13 cellular contexts compared by ENCODE assay signal in genomic region chr11:73087730-73088129, GRCh38. TPM values are rescaled to one million over a fixed set of nuclear protein-coding genes. Genes with fewer than 3 reads are reported as not detected.
DNase-seq lines count a peak whose midpoint lies in the region; ATAC-seq, FAIRE-seq and TF ChIP-seq lines count a peak whose summit lies in the region.
"Had no signal": no experiment of that assay in that cellular context is flagged by ENCODE, and none has a peak within 500 bp of the region (broad histone marks: within the 10 kb centered on the region; RNA-seq: fewer than 3 reads in every experiment).

No MANE protein-coding gene starts in this region.

- peaks cover 10% of the 10 kb centered on the region; the same call in 1 of the 2 replicates for H4K20me1 ChIP-seq in DOHH2 (ENCODE audit: control insufficient read depth, insufficient read depth, low read depth, low read length)
- no peaks in the 10 kb centered on the region for H4K20me1 ChIP-seq in K562 (replicated peaks; ENCODE audit: control insufficient read depth, insufficient read depth, low read length)

- H3K27ac ChIP-seq in DOHH2 (ENCODE audit: low read depth, low read length), result no peak overlapping the region
- H3K27ac ChIP-seq in K562 (ENCODE audit: extremely low read depth, low read depth, low read length), result no peak overlapping the region

- no peak overlapping the region for H3K4me3 Mint-ChIP-seq in activated CD4-positive, alpha-beta memory T cell treated with anti-CD3 and anti-CD28 coated beads, Interleukin-2, amount 10 ng/mL, durations not matched to agents 7 days and 5 days

- ATAC-seq in K562, result peak; percentile 38; the same call in 1 of the 3 replicates
- ATAC-seq in GM18505 (IDR thresholded peaks at IDR 0.05; ENCODE audit: unreplicated experiment), result no peak
- no peak for ATAC-seq in GM19397 (IDR thresholded peaks at IDR 0.05; ENCODE audit: unreplicated experiment)
- ATAC-seq: HCT116 had no signal

- TF ChIP-seq POLR2A in K562 (conservative IDR thresholded peaks at IDR 0.05) (no peak), GM18505 (IDR thresholded peaks at IDR 0.05; ENCODE audit: borderline replicate concordance, extremely low read depth, insufficient read depth, insufficient read length) (no peak)

- TF ChIP-seq EP300 in K562 (IDR thresholded peaks at IDR 0.05; ENCODE audit: low read length), result no peak

- peaks cover 15% of the 10 kb centered on the region; the same call in 1 of the 2 replicates for H3F3A ChIP-seq in DOHH2 (ENCODE audit: control insufficient read depth, insufficient read depth)

- H3K4me2 ChIP-seq in DOHH2 (ENCODE audit: low read length), result peak overlapping the region; percentile 12; the same call in 1 of the 2 replicates
- no peak overlapping the region for H3K4me2 ChIP-seq in K562 (ENCODE audit: insufficient read depth, low read length)

- H3K79me2 ChIP-seq in DOHH2 (ENCODE audit: control insufficient read depth, low read length) (peaks cover 97% of the 10 kb centered on the region), K562 (ENCODE audit: control insufficient read depth, insufficient read depth, low read length) (no peaks in the 10 kb centered on the region)

- POLR2A ChIA-PET in K562 (lab: Yijun Ruan, JAX), result interaction anchor here (0.8 to 1.6 kb wide), 3 partner anchors 9 to 13 kb away, joined by 3 to 6 read pairs (median 3); no protein-coding TSS in a partner anchor
- POLR2A ChIA-PET in activated CD4-positive, alpha-beta memory T cell treated with anti-CD3 and anti-CD28 coated beads, Interleukin-2, amount 10 ng/mL, durations not matched to agents 7 days and 5 days (lab: Charles Lee), result no interaction called here

- BruUV-seq in K562 (replicated peaks; lab: Mats Ljungman, UMichigan), result no TSS peak

- no peak overlapping the region for H2AFZ ChIP-seq in K562 (ENCODE audit: low read depth, low read length)

- H3K4me3 ChIP-seq in DOHH2 (ENCODE audit: low read length) (no peak overlapping the region), K562 (no peak overlapping the region)
- H3K4me3 ChIP-seq: thoracic aorta had no signal

- H3K9me1 ChIP-seq in K562 (ENCODE audit: control insufficient read depth, insufficient read depth, low read length), result no peaks in the 10 kb centered on the region

- no peaks in the 10 kb centered on the region for H3K9me2 ChIP-seq in DOHH2 (replicated peaks; ENCODE audit: control insufficient read depth, low read length)

- no peak for FAIRE-seq in K562 (lab: Jason Lieb, UNC)

- H3K9me3 ChIP-seq in DOHH2 (ENCODE audit: control insufficient read depth, insufficient read depth, low read length) (no peaks in the 10 kb centered on the region), K562 (replicated peaks; ENCODE audit: control insufficient read depth, insufficient read depth, low read depth, low read length) (no peaks in the 10 kb centered on the region)
- H3K9me3 ChIP-seq: thoracic aorta had no signal

- H3K36me3 ChIP-seq in DOHH2 (ENCODE audit: control insufficient read depth, low read length) (peaks cover 77% of the 10 kb centered on the region), K562 (ENCODE audit: control insufficient read depth, insufficient read depth, low read length) (no peaks in the 10 kb centered on the region)
- H3K36me3 ChIP-seq: thoracic aorta had no signal

- 82% methylated on average over 1 of the region's 1 CpG for WGBS in K562 (ENCODE audit: insufficient coverage, low coverage, missing lambda C conversion rate)

- TF ChIP-seq RAD21 in K562 (CRISPR knock-in tag; conservative IDR thresholded peaks at IDR 0.05 in 1 of 2, IDR thresholded peaks at IDR 0.05 in 1 of 2), result no peak

- H3K4me1 Mint-ChIP-seq in activated CD4-positive, alpha-beta memory T cell treated with anti-CD3 and anti-CD28 coated beads, Interleukin-2, amount 10 ng/mL, durations not matched to agents 7 days and 5 days, result no peaks in the 10 kb centered on the region

- in situ Hi-C loops in K562 (cut with MboI), result no loop called here

- no peaks in the 10 kb centered on the region for H3K27me3 Mint-ChIP-seq in activated CD4-positive, alpha-beta memory T cell treated with anti-CD3 and anti-CD28 coated beads, Interleukin-2, amount 10 ng/mL, durations not matched to agents 7 days and 5 days
- H3K27me3 Mint-ChIP-seq: CD4-positive, alpha-beta memory T cell had no signal

- H3K4me1 ChIP-seq in DOHH2 (ENCODE audit: control insufficient read depth, low read length) (peaks cover 19% of the 10 kb centered on the region), K562 (replicated peaks in 1 of 2; ENCODE audit: control insufficient read depth in 2 of 2, insufficient read depth in 2 of 2, low read length in 2 of 2) (no peaks in the 10 kb centered on the region)

- no peak for TF ChIP-seq CTCF in DOHH2 (IDR thresholded peaks at IDR 0.05; ENCODE audit: low read depth, low read length, poor library complexity, severe bottlenecking)
- no peak for TF ChIP-seq CTCF in K562 (IDR thresholded peaks at IDR 0.05 in 2 of 3, conservative IDR thresholded peaks at IDR 0.05 in 1 of 3; ENCODE audit: insufficient read depth in 2 of 3, low read depth in 1 of 3, low read length in 3 of 3)

- CTCF ChIA-PET in K562 (lab: Yijun Ruan, JAX; ENCODE audit: low intra/inter-chr PET ratio), result no interaction called here
- CTCF ChIA-PET in activated CD4-positive, alpha-beta memory T cell treated with anti-CD3 and anti-CD28 coated beads, Interleukin-2, amount 10 ng/mL, durations not matched to agents 7 days and 5 days (lab: Charles Lee), result interaction anchor here (1.0 kb wide), 1 partner anchor 55 kb away, joined by 3 read pairs; the partner anchor contains the start of gene FCHSD2

- no peak overlapping the region for H3K27ac Mint-ChIP-seq in activated CD4-positive, alpha-beta memory T cell treated with anti-CD3 and anti-CD28 coated beads, Interleukin-2, amount 10 ng/mL, durations not matched to agents 7 days and 5 days

- H3K9me3 Mint-ChIP-seq in activated CD4-positive, alpha-beta memory T cell treated with anti-CD3 and anti-CD28 coated beads, Interleukin-2, amount 10 ng/mL, durations not matched to agents 7 days and 5 days, result no peaks in the 10 kb centered on the region
- H3K9me3 Mint-ChIP-seq: CD4-positive, alpha-beta memory T cell had no signal

- intact Hi-C loops in K562 (cut with micrococcal nuclease), result no loop called here

- peaks cover 20% of the 10 kb centered on the region for H3K36me3 Mint-ChIP-seq in activated CD4-positive, alpha-beta memory T cell treated with anti-CD3 and anti-CD28 coated beads, Interleukin-2, amount 10 ng/mL, durations not matched to agents 7 days and 5 days (ENCODE audit: low read depth)

- no peak overlapping the region for H3K9ac ChIP-seq in K562 (ENCODE audit: insufficient read depth in 1 of 2, low read depth in 2 of 2, low read length in 2 of 2)

- no peaks in the 10 kb centered on the region for H3K27me3 ChIP-seq in DOHH2 (ENCODE audit: control insufficient read depth, low read length)
- H3K27me3 ChIP-seq in K562 (ENCODE audit: control insufficient read depth in 2 of 2, insufficient read depth in 2 of 2, low read length in 2 of 2), result no peaks in the 10 kb centered on the region

- DNase-seq in HT1080 (ENCODE audit: low read depth) (peak; percentile 15), K562 (ENCODE audit: extremely low read depth in 1 of 4, low spot score in 3 of 4) (no peak), lung microvascular endothelial cell (ENCODE audit: low read depth in 2 of 2) (peak; percentile 11 to 40), NK-92 (lab: John Stamatoyannopoulos, UW; ENCODE audit: unreplicated experiment) (no peak)
- DNase-seq in activated CD4-positive, alpha-beta memory T cell treated with anti-CD3 and anti-CD28 coated beads, Interleukin-2, amount 10 ng/mL, durations not matched to agents 7 days and 5 days, result no peak
- DNase-seq: CD4-positive, alpha-beta memory T cell; NCI-H2107; stimulated activated CD4-positive, alpha-beta T cell treated with anti-CD3 and anti-CD28 coated beads, Interleukin-2, amount 100 ng/mL, for 48 hours had no signal

TF ChIP-seq in K562, 482 proteins besides CTCF, POLR2A, EP300 and RAD21 (continues in another document):
- TF ChIP-seq ZNF512 (tag; IDR thresholded peaks at IDR 0.05), result no peak
- TF ChIP-seq CAMTA2 (CRISPR knock-in tag; conservative IDR thresholded peaks at IDR 0.05), result no peak
- TF ChIP-seq CEBPB (tag; IDR thresholded peaks at IDR 0.05), result peak; percentile 45; the same call in 1 of the 2 replicates

RNA-seq across cellular contexts. Expression of gene FCHSD2, which starts 54.4 kb away (rescaled TPM):
- total RNA-seq in HT1080 (2014; rRNA removed; shearing (Covaris generic)), result 4.4 and 5.6 TPM in 2 replicates
- 19.3 and 23.9 TPM in 2 replicates for polyA plus RNA-seq in HT1080 (2015; cell fraction: cytosol; rRNA removed)
- polyA plus RNA-seq in HT1080 (2015; cell fraction: nucleus; rRNA removed), result 19.2 and 21.3 TPM in 2 replicates
- 11.7 and 39.3 TPM in 2 replicates for total RNA-seq in K562 (2011; cell fraction: chromatin; rRNA removed; ENCODE audit: low replicate concordance)
- 6.3 and 8.0 TPM in 2 replicates for total RNA-seq in K562 (2011; cell fraction: nucleolus; rRNA removed)
- total RNA-seq in K562 (2011; cell fraction: nucleoplasm; rRNA removed), result 8.4 and 12.2 TPM in 2 replicates
- total RNA-seq in K562 (2014; rRNA removed), result 2.2 and 2.4 TPM in 2 replicates
- total RNA-seq in K562 (2014; rRNA removed; fragmentation: Illumina TruSeq; extraction: Trizol), result 6.4 and 8.8 TPM in 2 replicates
- total RNA-seq in K562 (2015; rRNA removed; fragmentation: Illumina TruSeq; extraction: Trizol), result 6.3 and 7.9 TPM in 2 replicates
- total RNA-seq in K562 (2021), result 14.0 and 14.7 TPM in 2 replicates
- polyA plus RNA-seq in K562 (2011; rRNA removed), result 8.0 and 8.2 TPM in 2 replicates
- polyA plus RNA-seq in K562 (2011; cell fraction: cytosol; rRNA removed), result 3.9 and 5.4 TPM in 2 replicates
- 9.0 and 9.5 TPM in 2 replicates for polyA plus RNA-seq in K562 (2011; cell fraction: nucleus; rRNA removed)
- polyA plus RNA-seq in K562 (2012), result 7.6 and 9.4 TPM in 2 replicates
- polyA plus RNA-seq in K562 (2014; fragmentation: Illumina TruSeq; extraction: Trizol), result 9.1 and 10.8 TPM in 2 replicates
- polyA plus RNA-seq in K562 (2014; fragmentation: Nextera tagmentation; extraction: Ambion mirVana), result 1 to 10 TPM; 1.8 to 3.2 TPM
- 8.7 and 9.0 TPM in 2 replicates for polyA plus RNA-seq in K562 (2014; rRNA removed)
- 9.1 and 10.5 TPM in 2 replicates for polyA minus RNA-seq in K562 (2011; rRNA and poly(A)+ RNA removed)
- polyA minus RNA-seq in K562 (2011; cell fraction: cytosol; rRNA and poly(A)+ RNA removed), result 8.4 and 10.1 TPM in 2 replicates
- polyA minus RNA-seq in K562 (2011; cell fraction: nucleus; rRNA and poly(A)+ RNA removed), result 5.5 and 9.7 TPM in 2 replicates
- 13.7 and 15.9 TPM in 2 replicates for total RNA-seq in lung microvascular endothelial cell
- total RNA-seq in activated CD4-positive, alpha-beta memory T cell treated with anti-CD3 and anti-CD28 coated beads, Interleukin-2, amount 10 ng/mL, durations not matched to agents 7 days and 5 days, result 10 to 100 TPM; 40.8 to 41.7 TPM

Comparison
In these comparisons a context has a peak if more than half of its experiments do, and no peak if none do; other contexts are left out.
1. DNase-seq: peak in HT1080 (single experiment) and lung microvascular endothelial cell (2 of 2); none in K562 (0 of 4), NK-92 (single experiment) and activated CD4-positive, alpha-beta memory T cell treated with anti-CD3 and anti-CD28 coated beads, Interleukin-2, amount 10 ng/mL, durations not matched to agents 7 days and 5 days (single experiment).